19 cellular contexts compared by ENCODE assay signal in genomic region chrX:131789664-131790063, GRCh38.
DNase-seq lines count a peak whose midpoint lies in the region; ATAC-seq and TF ChIP-seq lines count a peak whose summit lies in the region.
"Had no signal": no experiment of that assay in that cellular context is flagged by ENCODE, and none has a peak within 500 bp of the region (broad histone marks: within the 10 kb centered on the region; RNA-seq: fewer than 3 reads in every experiment).

No MANE protein-coding gene starts in this region.

- TF ChIP-seq CTCF in GM12865 (IDR thresholded peaks at IDR 0.05; ENCODE audit: insufficient read depth, low read depth, low read length, missing control alignments) = no peak

- DNase-seq in GM12865 (ENCODE audit: low read depth) = peak; percentile 32
- DNase-seq in activated CD4-positive, CD25-positive, alpha-beta regulatory T cell (lab: John Stamatoyannopoulos, UW) = no peak
- DNase-seq in SK-N-DZ (ENCODE audit: low spot score) = no peak
- DNase-seq in DMS 273 (lab: John Stamatoyannopoulos, UW; ENCODE audit: unreplicated experiment) = no peak
- no peak for DNase-seq in stimulated activated effector memory CD8-positive, alpha-beta T cell treated with anti-CD3 and anti-CD28 coated beads, Interleukin-12 subunit alpha, Interleukin-12 subunit beta, amount 100 ng/mL, for 72 hours (ENCODE audit: low spot score in 2 of 2)
- DNase-seq: activated CD8-positive, alpha-beta memory T cell treated with anti-CD3 and anti-CD28 coated beads for 24 hours; activated effector memory CD4-positive, alpha-beta T cell treated with anti-CD3 and anti-CD28 coated beads, Interleukin-2, amount 50 U/mL, for 16 hours; CD4-positive, alpha-beta T cell; dorsolateral prefrontal cortex; left cardiac atrium; mucosa of descending colon; NCI-H1105 treated with DMSO at 0.1 percent for 48 hours; NCI-H345; PC-9; stimulated activated CD4-positive, alpha-beta T cell treated with anti-CD3 and anti-CD28 coated beads, Interleukin-4, amount 100 ng/mL, for 1 hour had no signal

- no peak overlapping the region for H3K4me3 ChIP-seq in GM12865 (ENCODE audit: low read depth, low read length)
- H3K4me3 ChIP-seq: dorsolateral prefrontal cortex, K562, mucosa of descending colon, PC-9 had no signal

- H3K27ac Mint-ChIP-seq in stimulated activated effector memory CD8-positive, alpha-beta T cell treated with anti-CD3 and anti-CD28 coated beads, Interleukin-12 subunit alpha, Interleukin-12 subunit beta, amount 100 ng/mL, for 72 hours = no peak overlapping the region
- H3K27ac Mint-ChIP-seq: CD4-positive, alpha-beta T cell had no signal

- H3K4me1 Mint-ChIP-seq in stimulated activated effector memory CD8-positive, alpha-beta T cell treated with anti-CD3 and anti-CD28 coated beads, Interleukin-12 subunit alpha, Interleukin-12 subunit beta, amount 100 ng/mL, for 72 hours = no peaks in the 10 kb centered on the region

- ATAC-seq in GM19035 (IDR thresholded peaks at IDR 0.05; ENCODE audit: unreplicated experiment) (peak; percentile 75), HG02678 (IDR thresholded peaks at IDR 0.05; ENCODE audit: unreplicated experiment) (peak; percentile 56), HG03460 (IDR thresholded peaks at IDR 0.05; ENCODE audit: unreplicated experiment) (peak; percentile 74)
- no peak for ATAC-seq in stimulated activated effector memory CD8-positive, alpha-beta T cell treated with anti-CD3 and anti-CD28 coated beads, Interleukin-12 subunit alpha, Interleukin-12 subunit beta, amount 100 ng/mL, for 72 hours
- ATAC-seq: K562, left cardiac atrium, mucosa of descending colon had no signal

- no peak overlapping the region for H3K4me3 Mint-ChIP-seq in stimulated activated effector memory CD8-positive, alpha-beta T cell treated with anti-CD3 and anti-CD28 coated beads, Interleukin-12 subunit alpha, Interleukin-12 subunit beta, amount 100 ng/mL, for 72 hours
- H3K4me3 Mint-ChIP-seq: CD4-positive, alpha-beta T cell had no signal

- peaks cover 6% of the 10 kb centered on the region for H3K36me3 Mint-ChIP-seq in stimulated activated effector memory CD8-positive, alpha-beta T cell treated with anti-CD3 and anti-CD28 coated beads, Interleukin-12 subunit alpha, Interleukin-12 subunit beta, amount 100 ng/mL, for 72 hours

- H3K9me3 Mint-ChIP-seq in stimulated activated effector memory CD8-positive, alpha-beta T cell treated with anti-CD3 and anti-CD28 coated beads, Interleukin-12 subunit alpha, Interleukin-12 subunit beta, amount 100 ng/mL, for 72 hours = no peaks in the 10 kb centered on the region
- H3K9me3 Mint-ChIP-seq: CD4-positive, alpha-beta T cell had no signal
